In genomic region chr20:31708839-31709534, GRCh38 we compare ENCODE assay signal across 10 cellular contexts. TPM values are rescaled to one million over a fixed set of nuclear protein-coding genes. Genes with fewer than 3 reads are reported as not detected.
DNase-seq lines count a peak whose midpoint lies in the region; ATAC-seq lines count a peak whose summit lies in the region.
"Had no signal": no experiment of that assay in that cellular context is flagged by ENCODE, and none has a peak within 500 bp of the region (broad histone marks: within the 10 kb centered on the region; RNA-seq: fewer than 3 reads in every experiment).

No MANE protein-coding gene starts in this region.

- H3K4me1 Mint-ChIP-seq in activated T-helper 1 cell treated with anti-CD3 and anti-CD28 coated beads, Interleukin-12 subunit alpha, Interleukin-12 subunit beta, Interleukin-2, Interleukin-4 antibody, amounts not matched to agents 30 ng/mL and 10 ng/mL and 1 ng/mL, durations not matched to agents 14 hours and 24 hours and 36 hours (ENCODE audit: low read depth): peaks cover 90% of the 10 kb centered on the region
- H3K4me1 Mint-ChIP-seq in naive thymus-derived CD8-positive, alpha-beta T cell: peaks cover 23 to 79% (median 73%) of the 10 kb centered on the region in 4 donors

- peak; percentile 89 for DNase-seq in COR-L47 (lab: John Stamatoyannopoulos, UW)
- peak; percentile 100 for DNase-seq in NCI-H146 (lab: John Stamatoyannopoulos, UW)
- no peak for DNase-seq in activated T-helper 1 cell treated with anti-CD3 and anti-CD28 coated beads, Interleukin-12 subunit alpha, Interleukin-12 subunit beta, Interleukin-2, Interleukin-4 antibody, amounts not matched to agents 30 ng/mL and 10 ng/mL and 1 ng/mL, durations not matched to agents 14 hours and 24 hours and 36 hours (ENCODE audit: low spot score)
- DNase-seq in naive thymus-derived CD8-positive, alpha-beta T cell: no peak
- DNase-seq in HPDE6-E6E7 (ENCODE audit: extremely low spot score): no peak
- no peak for DNase-seq in stimulated activated CD4-positive, alpha-beta T cell treated with anti-CD3 and anti-CD28 coated beads, Interleukin-15, amount 100 ng/mL, for 24 hours
- DNase-seq: activated CD4-positive, alpha-beta T cell treated with anti-CD3 and anti-CD28 coated beads for 48 hours had no signal

- H3K27ac Mint-ChIP-seq in activated T-helper 1 cell treated with anti-CD3 and anti-CD28 coated beads, Interleukin-12 subunit alpha, Interleukin-12 subunit beta, Interleukin-2, Interleukin-4 antibody, amounts not matched to agents 30 ng/mL and 10 ng/mL and 1 ng/mL, durations not matched to agents 14 hours and 24 hours and 36 hours: peak overlapping the region; percentile 65
- peak overlapping the region; percentile 2 to 83 (median 64) for H3K27ac Mint-ChIP-seq in naive thymus-derived CD8-positive, alpha-beta T cell

- ATAC-seq in naive thymus-derived CD8-positive, alpha-beta T cell: no peak
- ATAC-seq in GM18858 (IDR thresholded peaks at IDR 0.05; ENCODE audit: unreplicated experiment) (no peak), HG03521 (IDR thresholded peaks at IDR 0.05; ENCODE audit: unreplicated experiment) (no peak)
- ATAC-seq: GM12878 had no signal

- no peaks in the 10 kb centered on the region for H3K9me3 Mint-ChIP-seq in activated T-helper 1 cell treated with anti-CD3 and anti-CD28 coated beads, Interleukin-12 subunit alpha, Interleukin-12 subunit beta, Interleukin-2, Interleukin-4 antibody, amounts not matched to agents 30 ng/mL and 10 ng/mL and 1 ng/mL, durations not matched to agents 14 hours and 24 hours and 36 hours
- H3K9me3 Mint-ChIP-seq in naive thymus-derived CD8-positive, alpha-beta T cell: no peaks in the 10 kb centered on the region

- no peaks in the 10 kb centered on the region for H3K27me3 Mint-ChIP-seq in activated T-helper 1 cell treated with anti-CD3 and anti-CD28 coated beads, Interleukin-12 subunit alpha, Interleukin-12 subunit beta, Interleukin-2, Interleukin-4 antibody, amounts not matched to agents 30 ng/mL and 10 ng/mL and 1 ng/mL, durations not matched to agents 14 hours and 24 hours and 36 hours (ENCODE audit: insufficient read depth)
- H3K27me3 Mint-ChIP-seq in naive thymus-derived CD8-positive, alpha-beta T cell: no peaks in the 10 kb centered on the region

- intact Hi-C loops in activated T-helper 1 cell treated with anti-CD3 and anti-CD28 coated beads, Interleukin-12 subunit alpha, Interleukin-12 subunit beta, Interleukin-2, Interleukin-4 antibody, amounts not matched to agents 30 ng/mL and 10 ng/mL and 1 ng/mL, durations not matched to agents 14 hours and 24 hours and 36 hours (cut with micrococcal nuclease): no loop called here

- H3K4me3 Mint-ChIP-seq in activated T-helper 1 cell treated with anti-CD3 and anti-CD28 coated beads, Interleukin-12 subunit alpha, Interleukin-12 subunit beta, Interleukin-2, Interleukin-4 antibody, amounts not matched to agents 30 ng/mL and 10 ng/mL and 1 ng/mL, durations not matched to agents 14 hours and 24 hours and 36 hours: peak overlapping the region; percentile 9
- no peak overlapping the region for H3K4me3 Mint-ChIP-seq in naive thymus-derived CD8-positive, alpha-beta T cell

- POLR2A ChIA-PET in naive thymus-derived CD8-positive, alpha-beta T cell (lab: Charles Lee): interaction anchor here (0.6 to 3.4 kb wide), 4 partner anchors 11 to 44 kb away, joined by 3 to 7 read pairs (median 4); partner anchors contain the start of gene BCL2L1

- peaks cover 83% of the 10 kb centered on the region for H3K36me3 Mint-ChIP-seq in activated T-helper 1 cell treated with anti-CD3 and anti-CD28 coated beads, Interleukin-12 subunit alpha, Interleukin-12 subunit beta, Interleukin-2, Interleukin-4 antibody, amounts not matched to agents 30 ng/mL and 10 ng/mL and 1 ng/mL, durations not matched to agents 14 hours and 24 hours and 36 hours (ENCODE audit: low read depth)
- H3K36me3 Mint-ChIP-seq in naive thymus-derived CD8-positive, alpha-beta T cell: peaks cover 0 to 53% (median 20%) of the 10 kb centered on the region in 3 donors

RNA-seq across cellular contexts. Expression of gene BCL2L1, which starts 13.7 kb away (rescaled TPM):
- total RNA-seq in activated T-helper 1 cell treated with anti-CD3 and anti-CD28 coated beads, Interleukin-12 subunit alpha, Interleukin-12 subunit beta, Interleukin-2, Interleukin-4 antibody, amounts not matched to agents 30 ng/mL and 10 ng/mL and 1 ng/mL, durations not matched to agents 14 hours and 24 hours and 36 hours: 417 and 420 TPM in 2 replicates
- 10 to 100 TPM; 14.8 to 17.7 TPM for total RNA-seq in naive thymus-derived CD8-positive, alpha-beta T cell
- 10 to 100 TPM in 1 of 3 donors, 1 to 10 TPM in 2; 8.0 to 15.4 (median 8.2) TPM for polyA plus RNA-seq in naive thymus-derived CD8-positive, alpha-beta T cell

RNA-seq across cellular contexts. Expression of gene TPX2, which starts 30.1 kb away (rescaled TPM):
- 53.3 and 54.4 TPM in 2 replicates for total RNA-seq in activated T-helper 1 cell treated with anti-CD3 and anti-CD28 coated beads, Interleukin-12 subunit alpha, Interleukin-12 subunit beta, Interleukin-2, Interleukin-4 antibody, amounts not matched to agents 30 ng/mL and 10 ng/mL and 1 ng/mL, durations not matched to agents 14 hours and 24 hours and 36 hours
- total RNA-seq in naive thymus-derived CD8-positive, alpha-beta T cell: under 1 TPM; 0.16 to 0.22 TPM
- under 1 TPM in 2 of 3 donors, not detected in 1; 0.30 to 0.50 TPM for polyA plus RNA-seq in naive thymus-derived CD8-positive, alpha-beta T cell

Comparison
In these comparisons a context has a peak if more than half of its experiments do, and no peak if none do; other contexts are left out.
1. DNase-seq: peak in COR-L47 (single experiment) and NCI-H146 (single experiment); none in activated T-helper 1 cell treated with anti-CD3 and anti-CD28 coated beads, Interleukin-12 subunit alpha, Interleukin-12 subunit beta, Interleukin-2, Interleukin-4 antibody, amounts not matched to agents 30 ng/mL and 10 ng/mL and 1 ng/mL, durations not matched to agents 14 hours and 24 hours and 36 hours (single experiment), naive thymus-derived CD8-positive, alpha-beta T cell (0 of 10), HPDE6-E6E7 (single experiment) and stimulated activated CD4-positive, alpha-beta T cell treated with anti-CD3 and anti-CD28 coated beads, Interleukin-15, amount 100 ng/mL, for 24 hours (single experiment).
2. RNA of gene BCL2L1, which starts 13.7 kb away (total RNA-seq): 417 to 420 TPM in activated T-helper 1 cell treated with anti-CD3 and anti-CD28 coated beads, Interleukin-12 subunit alpha, Interleukin-12 subunit beta, Interleukin-2, Interleukin-4 antibody, amounts not matched to agents 30 ng/mL and 10 ng/mL and 1 ng/mL, durations not matched to agents 14 hours and 24 hours and 36 hours; 14.8 to 17.7 TPM in naive thymus-derived CD8-positive, alpha-beta T cell; every median in the first group is over 10 times any median in the second.
3. RNA of gene TPX2, which starts 30.1 kb away (total RNA-seq): 53.3 to 54.4 TPM in activated T-helper 1 cell treated with anti-CD3 and anti-CD28 coated beads, Interleukin-12 subunit alpha, Interleukin-12 subunit beta, Interleukin-2, Interleukin-4 antibody, amounts not matched to agents 30 ng/mL and 10 ng/mL and 1 ng/mL, durations not matched to agents 14 hours and 24 hours and 36 hours; 0.16 to 0.22 TPM in naive thymus-derived CD8-positive, alpha-beta T cell; every median in the first group is over 10 times any median in the second.